In genomic region chr4:8078610-8079015, GRCh38 we compare ENCODE assay signal across 20 cellular contexts.
"Had no signal": no experiment of that assay in that cellular context is flagged by ENCODE, and none has a peak within 500 bp of the region (broad histone marks: within the 10 kb centered on the region; RNA-seq: fewer than 3 reads in every experiment).

No MANE protein-coding gene starts in this region.

- H3K27me3 ChIP-seq: pancreas, right atrium auricular region, tibial artery, upper lobe of right lung had no signal

- DNase-seq: activated B cell treated with CpG ODN at 0.5 μM for 24 hours; activated CD4-positive, alpha-beta T cell treated with anti-CD3 and anti-CD28 coated beads, Interleukin-2, amount 50 U/mL, for 1 hour; activated naive CD4-positive, alpha-beta T cell; activated T-cell treated with anti-CD3 and anti-CD28 coated beads for 4 hours; activated T-cell treated with anti-CD3 and anti-CD28 coated beads, Interleukin-2, amount 50 U/mL, for 72 hours; cortex of kidney; effector memory CD8-positive, alpha-beta T cell; hippocampal formation; mammary epithelial cell; pancreas; stimulated activated CD4-positive, alpha-beta T cell treated with anti-CD3 and anti-CD28 coated beads, Interleukin-15, amount 100 ng/mL, for 24 hours; stimulated activated CD4-positive, alpha-beta T cell treated with anti-CD3 and anti-CD28 coated beads, Interleukin-2, amount 100 ng/mL, for 24 hours; stimulated activated naive CD4-positive, alpha-beta T cell; upper lobe of right lung had no signal

- H3K4me3 Mint-ChIP-seq: activated B cell treated with CpG ODN at 0.5 μM for 24 hours; activated T-cell treated with anti-CD3 and anti-CD28 coated beads, Interleukin-2, amount 50 U/mL, for 72 hours; effector memory CD8-positive, alpha-beta T cell; nephron; T-helper 2 cell treated with Interferon-gamma antibody and Interleukin-4, amounts not matched to agents 5 μg/mL and 100 μg/mL, for 36 hours had no signal

- H3K36me3 Mint-ChIP-seq: activated naive CD4-positive, alpha-beta T cell treated with anti-CD3 and anti-CD28 coated beads, Interleukin-2, amount 50 U/mL, for 72 hours had no signal

- H3K27ac Mint-ChIP-seq: activated B cell treated with CpG ODN at 0.5 μM for 24 hours; activated naive CD4-positive, alpha-beta T cell treated with anti-CD3 and anti-CD28 coated beads, Interleukin-2, amount 50 U/mL, for 72 hours; activated T-cell treated with anti-CD3 and anti-CD28 coated beads, Interleukin-2, amount 50 U/mL, for 72 hours; effector memory CD8-positive, alpha-beta T cell; nephron; T-helper 2 cell treated with Interferon-gamma antibody and Interleukin-4, amounts not matched to agents 5 μg/mL and 100 μg/mL, for 36 hours had no signal

- H3K36me3 ChIP-seq: pancreas, right atrium auricular region, suprapubic skin, tibial artery, upper lobe of right lung had no signal

- ATAC-seq: activated naive CD4-positive, alpha-beta T cell treated with anti-CD3 and anti-CD28 coated beads, Interleukin-2, amount 50 U/mL, for 72 hours; activated T-cell treated with anti-CD3 and anti-CD28 coated beads, Interleukin-2, amount 50 U/mL, for 72 hours; effector memory CD8-positive, alpha-beta T cell; upper lobe of right lung had no signal

- H3K4me1 ChIP-seq: pancreas, suprapubic skin, tibial artery had no signal

- H3K9me3 Mint-ChIP-seq: activated B cell treated with CpG ODN at 0.5 μM for 24 hours; activated naive CD4-positive, alpha-beta T cell treated with anti-CD3 and anti-CD28 coated beads, Interleukin-2, amount 50 U/mL, for 72 hours; activated T-cell treated with anti-CD3 and anti-CD28 coated beads, Interleukin-2, amount 50 U/mL, for 72 hours; effector memory CD8-positive, alpha-beta T cell; nephron; T-helper 2 cell treated with Interferon-gamma antibody and Interleukin-4, amounts not matched to agents 5 μg/mL and 100 μg/mL, for 36 hours had no signal

- H3K27ac ChIP-seq: pancreas, suprapubic skin, tibial artery, upper lobe of right lung had no signal

- H3K4me3 ChIP-seq: pancreas, right atrium auricular region, suprapubic skin, tibial artery, upper lobe of right lung had no signal

- H3K9me3 ChIP-seq: pancreas, right atrium auricular region, suprapubic skin, tibial artery, upper lobe of right lung had no signal

- H3K27me3 Mint-ChIP-seq: activated B cell treated with CpG ODN at 0.5 μM for 24 hours; effector memory CD8-positive, alpha-beta T cell had no signal

- H3K4me1 Mint-ChIP-seq: activated B cell treated with CpG ODN at 0.5 μM for 24 hours had no signal
